Comparison of ENCODE assay signal across 40 cellular contexts in genomic region chr21:18069875-18070274, GRCh38.
"Had no signal": no experiment of that assay in that cellular context is flagged by ENCODE, and none has a peak within 500 bp of the region (broad histone marks: within the 10 kb centered on the region; RNA-seq: fewer than 3 reads in every experiment).

No MANE protein-coding gene starts in this region.

- H3K27me3 ChIP-seq: adrenal gland, ascending aorta, body of pancreas, brain microvascular endothelial cell, breast epithelium, cardiac muscle cell had no signal

- H3K4me3 ChIP-seq: adrenal gland, ascending aorta, body of pancreas, breast epithelium, cardiac muscle cell had no signal

- ATAC-seq: activated naive CD4-positive, alpha-beta T cell treated with anti-CD3 and anti-CD28 coated beads, Interleukin-2, amount 50 U/mL, for 72 hours; activated naive CD8-positive, alpha-beta T cell treated with anti-CD3 and anti-CD28 coated beads, Interleukin-2, amount 50 U/mL, for 24 hours; activated T-cell treated with anti-CD3 and anti-CD28 coated beads, Interleukin-2, amount 50 U/mL, for 4 hours; activated T-cell treated with anti-CD3 and anti-CD28 coated beads, Interleukin-2, amount 50 U/mL, for 72 hours; activated T-helper 17 cell treated with anti-CD3 and anti-CD28 coated beads, Interleukin-2, amount 50 U/mL, for 72 hours; body of pancreas had no signal

- H3K36me3 Mint-ChIP-seq: activated naive CD4-positive, alpha-beta T cell treated with anti-CD3 and anti-CD28 coated beads, Interleukin-2, amount 10 ng/mL, durations not matched to agents 7 days and 5 days; activated naive CD4-positive, alpha-beta T cell treated with anti-CD3 and anti-CD28 coated beads, Interleukin-2, amount 50 U/mL, for 24 hours; activated naive CD4-positive, alpha-beta T cell treated with anti-CD3 and anti-CD28 coated beads, Interleukin-2, amount 50 U/mL, for 72 hours; activated naive CD8-positive, alpha-beta T cell; activated naive CD8-positive, alpha-beta T cell treated with anti-CD3 and anti-CD28 coated beads for 36 hours; activated naive CD8-positive, alpha-beta T cell treated with anti-CD3 and anti-CD28 coated beads, Interleukin-2, amount 10 ng/mL, durations not matched to agents 7 days and 5 days; brain had no signal

- H3K4me1 Mint-ChIP-seq: activated naive CD4-positive, alpha-beta T cell treated with anti-CD3 and anti-CD28 coated beads, Interleukin-2, amount 10 ng/mL, durations not matched to agents 7 days and 5 days; activated naive CD4-positive, alpha-beta T cell treated with anti-CD3 and anti-CD28 coated beads, Interleukin-2, amount 50 U/mL, for 24 hours; activated naive CD8-positive, alpha-beta T cell treated with anti-CD3 and anti-CD28 coated beads for 36 hours; activated naive CD8-positive, alpha-beta T cell treated with anti-CD3 and anti-CD28 coated beads, Interleukin-2, amount 10 ng/mL, durations not matched to agents 7 days and 5 days; activated naive CD8-positive, alpha-beta T cell treated with anti-CD3 and anti-CD28 coated beads, Interleukin-2, amount 50 U/mL, for 24 hours; activated T-helper 17 cell treated with anti-CD3 and anti-CD28 coated beads, Interleukin-2, amount 50 U/mL, for 72 hours; brain; central memory CD8-positive, alpha-beta T cell had no signal

- H3K27ac ChIP-seq: adrenal gland, ascending aorta, body of pancreas, brain microvascular endothelial cell, breast epithelium, cardiac muscle cell had no signal

- H3K9me3 ChIP-seq: adrenal gland, ascending aorta, body of pancreas, breast epithelium had no signal

- FAIRE-seq: astrocyte, bronchial epithelial cell had no signal

- DNase-seq: activated effector memory CD4-positive, alpha-beta T cell treated with anti-CD3 and anti-CD28 coated beads, Interleukin-2, amount 50 U/mL, for 16 hours; activated effector memory CD4-positive, alpha-beta T cell treated with Interleukin-2 at 50 U/mL for 16 hours; activated gamma-delta T cell; activated gamma-delta T cell treated with Interleukin-2 at 50 U/mL for 16 hours; activated naive CD4-positive, alpha-beta T cell; activated naive CD4-positive, alpha-beta T cell treated with anti-CD3 and anti-CD28 coated beads for 36 hours; activated naive CD4-positive, alpha-beta T cell treated with anti-CD3 and anti-CD28 coated beads, Interleukin-2, amount 10 ng/mL, durations not matched to agents 7 days and 5 days; activated naive CD4-positive, alpha-beta T cell treated with anti-CD3 and anti-CD28 coated beads, Interleukin-2, amount 50 U/mL, for 16 hours; activated naive CD4-positive, alpha-beta T cell treated with Interleukin-2 at 50 U/mL for 16 hours; activated naive CD8-positive, alpha-beta T cell treated with anti-CD3 and anti-CD28 coated beads for 36 hours; activated naive CD8-positive, alpha-beta T cell treated with anti-CD3 and anti-CD28 coated beads, Interleukin-2, amount 10 ng/mL, durations not matched to agents 7 days and 5 days; activated naive CD8-positive, alpha-beta T cell treated with anti-CD3 and anti-CD28 coated beads, Interleukin-2, amount 50 U/mL, for 24 hours; activated T-cell treated with anti-CD3 and anti-CD28 coated beads, Interleukin-2, amount 50 U/mL, for 1 hour; activated T-cell treated with anti-CD3 and anti-CD28 coated beads, Interleukin-2, amount 50 U/mL, for 24 hours; activated T-cell treated with anti-CD3 and anti-CD28 coated beads, Interleukin-2, amount 50 U/mL, for 4 hours; activated T-cell treated with anti-CD3 and anti-CD28 coated beads, Interleukin-2, amount 50 U/mL, for 48 hours; activated T-cell treated with anti-CD3 and anti-CD28 coated beads, Interleukin-2, amount 50 U/mL, for 72 hours; adrenal gland; amniotic stem cell; amygdala; anterior cingulate cortex; aorta; body of pancreas; brain microvascular endothelial cell; caudate nucleus; central memory CD4-positive, alpha-beta T cell; cerebellar nuclear complex had no signal

- H3K27ac Mint-ChIP-seq: activated naive CD4-positive, alpha-beta T cell treated with anti-CD3 and anti-CD28 coated beads for 36 hours; activated naive CD4-positive, alpha-beta T cell treated with anti-CD3 and anti-CD28 coated beads, Interleukin-2, amount 10 ng/mL, durations not matched to agents 7 days and 5 days; activated naive CD4-positive, alpha-beta T cell treated with anti-CD3 and anti-CD28 coated beads, Interleukin-2, amount 50 U/mL, for 24 hours; activated naive CD4-positive, alpha-beta T cell treated with anti-CD3 and anti-CD28 coated beads, Interleukin-2, amount 50 U/mL, for 72 hours; activated naive CD8-positive, alpha-beta T cell; activated naive CD8-positive, alpha-beta T cell treated with anti-CD3 and anti-CD28 coated beads for 36 hours; activated naive CD8-positive, alpha-beta T cell treated with anti-CD3 and anti-CD28 coated beads, Interleukin-2, amount 10 ng/mL, durations not matched to agents 7 days and 5 days; activated naive CD8-positive, alpha-beta T cell treated with anti-CD3 and anti-CD28 coated beads, Interleukin-2, amount 50 U/mL, for 24 hours; activated T-cell treated with anti-CD3 and anti-CD28 coated beads, Interleukin-2, amount 50 U/mL, for 24 hours; activated T-cell treated with anti-CD3 and anti-CD28 coated beads, Interleukin-2, amount 50 U/mL, for 72 hours; activated T-helper 1 cell treated with anti-CD3 and anti-CD28 coated beads, Interleukin-12 subunit alpha, Interleukin-12 subunit beta, Interleukin-2, Interleukin-4 antibody, amounts not matched to agents 30 ng/mL and 10 ng/mL and 1 ng/mL, durations not matched to agents 14 hours and 24 hours and 36 hours; activated T-helper 17 cell treated with anti-CD3 and anti-CD28 coated beads, Interleukin-2, amount 50 U/mL, for 72 hours; activated T-helper 2 cell treated with anti-CD3 and anti-CD28 coated beads, Interferon-gamma antibody, Interleukin-2, Interleukin-4, amounts not matched to agents 10 μg/mL and 5 μg/mL and 100 μg/mL, durations not matched to agents 14 hours and 24 hours and 36 hours; brain had no signal

- H3K36me3 ChIP-seq: adrenal gland, ascending aorta, brain microvascular endothelial cell, breast epithelium, cardiac muscle cell had no signal

- H3K4me1 ChIP-seq: adrenal gland, ascending aorta, body of pancreas, breast epithelium had no signal

- H3K27me3 Mint-ChIP-seq: activated naive CD4-positive, alpha-beta T cell treated with anti-CD3 and anti-CD28 coated beads, Interleukin-2, amount 10 ng/mL, durations not matched to agents 7 days and 5 days; activated naive CD8-positive, alpha-beta T cell; activated naive CD8-positive, alpha-beta T cell treated with anti-CD3 and anti-CD28 coated beads, Interleukin-2, amount 50 U/mL, for 24 hours; activated T-cell treated with anti-CD3 and anti-CD28 coated beads, Interleukin-2, amount 50 U/mL, for 24 hours; activated T-helper 17 cell treated with anti-CD3 and anti-CD28 coated beads, Interleukin-2, amount 50 U/mL, for 72 hours; central memory CD8-positive, alpha-beta T cell had no signal

- H3K9me3 Mint-ChIP-seq: activated naive CD4-positive, alpha-beta T cell treated with anti-CD3 and anti-CD28 coated beads for 36 hours; activated naive CD4-positive, alpha-beta T cell treated with anti-CD3 and anti-CD28 coated beads, Interleukin-2, amount 50 U/mL, for 24 hours; activated naive CD8-positive, alpha-beta T cell treated with anti-CD3 and anti-CD28 coated beads for 36 hours; activated naive CD8-positive, alpha-beta T cell treated with anti-CD3 and anti-CD28 coated beads, Interleukin-2, amount 10 ng/mL, durations not matched to agents 7 days and 5 days; activated naive CD8-positive, alpha-beta T cell treated with anti-CD3 and anti-CD28 coated beads, Interleukin-2, amount 50 U/mL, for 24 hours; activated T-cell treated with anti-CD3 and anti-CD28 coated beads, Interleukin-2, amount 50 U/mL, for 4 hours; activated T-helper 1 cell treated with anti-CD3 and anti-CD28 coated beads, Interleukin-12 subunit alpha, Interleukin-12 subunit beta, Interleukin-2, Interleukin-4 antibody, amounts not matched to agents 30 ng/mL and 10 ng/mL and 1 ng/mL, durations not matched to agents 14 hours and 24 hours and 36 hours; activated T-helper 17 cell treated with anti-CD3 and anti-CD28 coated beads, Interleukin-2, amount 50 U/mL, for 72 hours; brain had no signal

- H3K4me3 Mint-ChIP-seq: activated naive CD4-positive, alpha-beta T cell treated with anti-CD3 and anti-CD28 coated beads for 36 hours; activated naive CD4-positive, alpha-beta T cell treated with anti-CD3 and anti-CD28 coated beads, Interleukin-2, amount 10 ng/mL, durations not matched to agents 7 days and 5 days; activated naive CD4-positive, alpha-beta T cell treated with anti-CD3 and anti-CD28 coated beads, Interleukin-2, amount 50 U/mL, for 24 hours; activated naive CD8-positive, alpha-beta T cell; activated naive CD8-positive, alpha-beta T cell treated with anti-CD3 and anti-CD28 coated beads for 36 hours; activated naive CD8-positive, alpha-beta T cell treated with anti-CD3 and anti-CD28 coated beads, Interleukin-2, amount 10 ng/mL, durations not matched to agents 7 days and 5 days; activated naive CD8-positive, alpha-beta T cell treated with anti-CD3 and anti-CD28 coated beads, Interleukin-2, amount 50 U/mL, for 24 hours; activated T-cell treated with anti-CD3 and anti-CD28 coated beads, Interleukin-2, amount 50 U/mL, for 24 hours; activated T-cell treated with anti-CD3 and anti-CD28 coated beads, Interleukin-2, amount 50 U/mL, for 4 hours; activated T-cell treated with anti-CD3 and anti-CD28 coated beads, Interleukin-2, amount 50 U/mL, for 72 hours; activated T-helper 1 cell treated with anti-CD3 and anti-CD28 coated beads, Interleukin-12 subunit alpha, Interleukin-12 subunit beta, Interleukin-2, Interleukin-4 antibody, amounts not matched to agents 30 ng/mL and 10 ng/mL and 1 ng/mL, durations not matched to agents 14 hours and 24 hours and 36 hours; activated T-helper 17 cell treated with anti-CD3 and anti-CD28 coated beads, Interleukin-2, amount 50 U/mL, for 72 hours; brain; central memory CD8-positive, alpha-beta T cell had no signal
